Comparison of ENCODE assay signal across 23 cellular contexts in genomic region chr2:86014493-86014892, GRCh38.
A peak's percentile ranks its signal among the peaks of the same experiment; 100 is the strongest.
DNase-seq lines count a peak whose midpoint lies in the region; ATAC-seq, FAIRE-seq and TF ChIP-seq lines count a peak whose summit lies in the region.
"Had no signal": no experiment of that assay in that cellular context is flagged by ENCODE, and none has a peak within 500 bp of the region (broad histone marks: within the 10 kb centered on the region; RNA-seq: fewer than 3 reads in every experiment).

No MANE protein-coding gene starts in this region.

- ATAC-seq in left ventricle myocardium superior (no peak), K562 (no peak), GM19023 (IDR thresholded peaks at IDR 0.05; ENCODE audit: unreplicated experiment) (no peak)
- no peak for ATAC-seq in stimulated activated naive B cell treated with anti-CD40 and anti-IgM and Interleukin-4, amounts not matched to agents 10 μg/mL and 1 μg/mL and 100 μg/mL, for 72 hours (replicated peaks)
- ATAC-seq: CD8-positive, alpha-beta T cell had no signal

- H3K79me2 ChIP-seq in K562 (ENCODE audit: control insufficient read depth, insufficient read depth, low read length), result no peaks in the 10 kb centered on the region

- no peak overlapping the region for H3K4me3 Mint-ChIP-seq in stimulated activated naive B cell treated with anti-CD40 and anti-IgM and Interleukin-4, amounts not matched to agents 10 μg/mL and 1 μg/mL and 100 μg/mL, for 72 hours
- H3K4me3 Mint-ChIP-seq: CD8-positive, alpha-beta T cell had no signal

- H3K36me3 Mint-ChIP-seq in stimulated activated naive B cell treated with anti-CD40 and anti-IgM and Interleukin-4, amounts not matched to agents 10 μg/mL and 1 μg/mL and 100 μg/mL, for 72 hours, result peaks cover 11 to 12% of the 10 kb centered on the region in 2 donors
- H3K36me3 Mint-ChIP-seq: CD8-positive, alpha-beta T cell had no signal

- H3K4me2 ChIP-seq in K562 (ENCODE audit: insufficient read depth, low read length), result no peak overlapping the region

- peak; percentile 41 for DNase-seq in cardiac septum (ENCODE audit: low spot score)
- no peak for DNase-seq in left ventricle myocardium superior
- no peak for DNase-seq in K562 (ENCODE audit: extremely low read depth in 1 of 4, low spot score in 3 of 4)
- DNase-seq in stimulated activated naive B cell treated with anti-CD40 and anti-IgM and Interleukin-4, amounts not matched to agents 10 μg/mL and 1 μg/mL and 100 μg/mL, for 72 hours, result no peak
- DNase-seq in iPS-NIHi7 (ENCODE audit: extremely low spot score), result no peak
- DNase-seq in GM19238 (ENCODE audit: insufficient read length, low spot score), result no peak
- DNase-seq: ACHN; CD8-positive, alpha-beta T cell; DMS 273 treated with DMSO at 0.1 percent for 48 hours; DND-41; GOT3; NCI-H1092; NCI-H1417 treated with DMSO at 0.1 percent for 48 hours; NCI-H1694 treated with DMSO at 0.1 percent for 48 hours; NCI-H2081; NCI-H226; NCI-H510A; NCI-H69; RPMI8226; SHP77 had no signal

- no peaks in the 10 kb centered on the region for H3K36me3 ChIP-seq in HEK293 (ENCODE audit: control insufficient read depth in 2 of 2, insufficient read depth in 1 of 2, low read length in 2 of 2)
- H3K36me3 ChIP-seq in K562 (ENCODE audit: control insufficient read depth, insufficient read depth, low read length), result no peaks in the 10 kb centered on the region
- H3K36me3 ChIP-seq: HAP-1 had no signal

- H3K27me3 ChIP-seq in K562 (ENCODE audit: control insufficient read depth in 2 of 2, insufficient read depth in 2 of 2, low read length in 2 of 2), result no peaks in the 10 kb centered on the region

- no peak for TF ChIP-seq RAD21 in K562 (CRISPR knock-in tag; conservative IDR thresholded peaks at IDR 0.05 in 1 of 2, IDR thresholded peaks at IDR 0.05 in 1 of 2)

- CTCF ChIA-PET in HEK293 (lab: Yijun Ruan, JAX), result interaction anchor here (0.6 to 1.0 kb wide), 3 partner anchors 75 to 634 kb away, joined by 3 read pairs; no protein-coding TSS in a partner anchor
- CTCF ChIA-PET in K562 (lab: Yijun Ruan, JAX; ENCODE audit: low intra/inter-chr PET ratio), result no interaction called here

- no peaks in the 10 kb centered on the region for H4K20me1 ChIP-seq in K562 (replicated peaks; ENCODE audit: control insufficient read depth, insufficient read depth, low read length)

- no peak overlapping the region for H2AFZ ChIP-seq in K562 (ENCODE audit: low read depth, low read length)

- intact Hi-C loops in cardiac septum (cut with DNase I), result no loop called here
- intact Hi-C loops in left ventricle myocardium superior (cut with micrococcal nuclease), result no loop called here
- intact Hi-C loops in K562 (cut with micrococcal nuclease), result no loop called here

- H3K4me3 ChIP-seq in HEK293 (ENCODE audit: low read depth, low read length), result no peak overlapping the region
- no peak overlapping the region for H3K4me3 ChIP-seq in K562
- H3K4me3 ChIP-seq: HAP-1 had no signal

- H3K9ac ChIP-seq in K562 (ENCODE audit: insufficient read depth in 1 of 2, low read depth in 2 of 2, low read length in 2 of 2), result no peak overlapping the region

- H3K27ac Mint-ChIP-seq in stimulated activated naive B cell treated with anti-CD40 and anti-IgM and Interleukin-4, amounts not matched to agents 10 μg/mL and 1 μg/mL and 100 μg/mL, for 72 hours, result peak overlapping the region; percentile 80
- H3K27ac Mint-ChIP-seq: CD8-positive, alpha-beta T cell had no signal

- no peak overlapping the region for H3K27ac ChIP-seq in HEK293 (ENCODE audit: extremely low read depth, low read depth, low read length)
- H3K27ac ChIP-seq in K562 (ENCODE audit: extremely low read depth, low read depth, low read length), result no peak overlapping the region

- TF ChIP-seq CTCF in HEK293 (tag by site-specific recombination; IDR thresholded peaks at IDR 0.05) (no peak), K562 (IDR thresholded peaks at IDR 0.05 in 2 of 3, conservative IDR thresholded peaks at IDR 0.05 in 1 of 3; ENCODE audit: insufficient read depth in 2 of 3, low read depth in 1 of 3, low read length in 3 of 3) (no peak)

- H3K9me3 ChIP-seq in HEK293 (ENCODE audit: control insufficient read depth, insufficient read depth, low read depth, low read length) (no peaks in the 10 kb centered on the region), K562 (replicated peaks; ENCODE audit: control insufficient read depth, insufficient read depth, low read depth, low read length) (peaks cover 9% of the 10 kb centered on the region)
- H3K9me3 ChIP-seq: HAP-1 had no signal

- in situ Hi-C loops in K562 (cut with MboI), result no loop called here

- H3K9me3 Mint-ChIP-seq in stimulated activated naive B cell treated with anti-CD40 and anti-IgM and Interleukin-4, amounts not matched to agents 10 μg/mL and 1 μg/mL and 100 μg/mL, for 72 hours, result peaks cover 13 to 16% of the 10 kb centered on the region in 2 donors

- no peak for FAIRE-seq in K562 (lab: Jason Lieb, UNC)

- 48% methylated on average over 2 of the region's 2 CpGs for WGBS in K562 (ENCODE audit: insufficient coverage, low coverage, missing lambda C conversion rate)

- no peak for TF ChIP-seq EP300 in K562 (IDR thresholded peaks at IDR 0.05; ENCODE audit: low read length)

- H3K9me1 ChIP-seq in K562 (ENCODE audit: control insufficient read depth, insufficient read depth, low read length), result no peaks in the 10 kb centered on the region

- TF ChIP-seq POLR2A in K562 (conservative IDR thresholded peaks at IDR 0.05), result no peak

- H3K4me1 Mint-ChIP-seq in stimulated activated naive B cell treated with anti-CD40 and anti-IgM and Interleukin-4, amounts not matched to agents 10 μg/mL and 1 μg/mL and 100 μg/mL, for 72 hours, result peaks cover 34 to 50% of the 10 kb centered on the region in 2 donors

- POLR2A ChIA-PET in HEK293 (lab: Yijun Ruan, JAX), result no interaction called here
- POLR2A ChIA-PET in K562 (lab: Yijun Ruan, JAX), result no interaction called here

- no peaks in the 10 kb centered on the region for H3K27me3 Mint-ChIP-seq in stimulated activated naive B cell treated with anti-CD40 and anti-IgM and Interleukin-4, amounts not matched to agents 10 μg/mL and 1 μg/mL and 100 μg/mL, for 72 hours

- H3K4me1 ChIP-seq in HEK293 (ENCODE audit: control insufficient read depth, insufficient read depth, low read length) (no peaks in the 10 kb centered on the region), K562 (replicated peaks in 1 of 2; ENCODE audit: control insufficient read depth in 2 of 2, insufficient read depth in 2 of 2, low read length in 2 of 2) (peaks cover 9 to 32% of the 10 kb centered on the region in 2 experiments; a peak in 4 of 5 replicates)
- H3K4me1 ChIP-seq: HAP-1 had no signal

- no TSS peak for BruUV-seq in K562 (replicated peaks; lab: Mats Ljungman, UMichigan)

TF ChIP-seq in HEK293, 187 proteins besides CTCF, POLR2A, EP300 and RAD21 (continues in another document):
- TF ChIP-seq ZNF768 (tag by site-specific recombination; IDR thresholded peaks at IDR 0.05), result no peak
- TF ChIP-seq ZNF626 (tag by site-specific recombination; IDR thresholded peaks at IDR 0.05), result 0 out of 2 replicates have a peak, but pooled peaks have one; percentile 19
- no peak for TF ChIP-seq ZNF791 (tag by site-specific recombination; IDR thresholded peaks at IDR 0.05)
- no peak for TF ChIP-seq ZNF292 (tag by site-specific recombination; IDR thresholded peaks at IDR 0.05; ENCODE audit: borderline replicate concordance, low read depth)
- TF ChIP-seq ZNF513 (tag by site-specific recombination; IDR thresholded peaks at IDR 0.05), result no peak
- TF ChIP-seq HOXA7 (CRISPR knock-in tag; IDR thresholded peaks at IDR 0.05; ENCODE audit: borderline replicate concordance), result no peak
- no peak for TF ChIP-seq ZNF335 (tag by site-specific recombination; conservative IDR thresholded peaks at IDR 0.05)

TF ChIP-seq in K562, 482 proteins besides CTCF, POLR2A, EP300 and RAD21 (continues in another document):
- TF ChIP-seq RAD51 (IDR thresholded peaks at IDR 0.05; ENCODE audit: borderline replicate concordance, low read depth) (peak; percentile 80), TOE1 (IDR thresholded peaks at IDR 0.05; ENCODE audit: borderline replicate concordance) (peak; percentile 70), TOE1 (CRISPR knock-in tag; IDR thresholded peaks at IDR 0.05; ENCODE audit: borderline replicate concordance, low read depth) (no peak), PRPF4 (IDR thresholded peaks at IDR 0.05; ENCODE audit: insufficient read depth, low read depth, low read length, poor library complexity, severe bottlenecking) (no peak), ZBTB43 (CRISPR knock-in tag; IDR thresholded peaks at IDR 0.05) (no peak), NCOA1 (IDR thresholded peaks at IDR 0.05; ENCODE audit: low read depth) (no peak), CEBPG (CRISPR knock-in tag; IDR thresholded peaks at IDR 0.05) (no peak), CEBPG (tag; conservative IDR thresholded peaks at IDR 0.05 in 1 of 2, IDR thresholded peaks at IDR 0.05 in 1 of 2) (no peak), ZNF224 (CRISPR knock-in tag; IDR thresholded peaks at IDR 0.05) (no peak)
